Comparison of ENCODE assay signal across 20 cellular contexts in the genomic region with DNA sequence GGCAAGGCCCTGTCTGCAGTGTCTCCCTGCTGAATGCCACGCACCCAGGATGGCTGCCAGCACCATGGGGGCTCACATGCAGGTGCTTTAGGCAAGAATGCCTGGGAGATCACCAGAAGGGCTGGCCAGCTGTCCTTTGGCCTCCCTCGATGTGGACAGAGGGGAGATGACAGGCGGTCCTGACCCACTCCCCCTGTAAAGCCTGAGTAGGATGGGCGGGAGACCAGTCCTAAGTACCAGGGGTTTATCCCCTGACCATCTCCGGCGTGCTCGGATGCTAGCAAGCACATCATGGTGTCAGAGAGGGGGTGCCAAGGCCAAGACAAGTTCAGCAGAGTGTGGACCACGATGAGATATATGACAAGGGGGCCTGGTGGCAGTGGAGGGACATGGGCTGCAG. TPM values are rescaled to one million over a fixed set of nuclear protein-coding genes. Genes with fewer than 3 reads are reported as not detected.
"Had no signal": no experiment of that assay in that cellular context is flagged by ENCODE, and none has a peak within 500 bp of the region (broad histone marks: within the 10 kb centered on the region; RNA-seq: fewer than 3 reads in every experiment).

No MANE protein-coding gene starts in this region.

- H3K36me3 ChIP-seq: heart left ventricle, right lobe of liver, thoracic aorta, transverse colon had no signal

- H3K36me3 Mint-ChIP-seq: stimulated activated naive B cell treated with anti-CD40 and anti-IgM and Interleukin-4, amounts not matched to agents 10 μg/mL and 1 μg/mL and 100 μg/mL, for 72 hours had no signal

- H3K4me3 Mint-ChIP-seq: nephron; stimulated activated naive B cell treated with anti-CD40 and anti-IgM and Interleukin-4, amounts not matched to agents 10 μg/mL and 1 μg/mL and 100 μg/mL, for 72 hours; stimulated activated naive CD8-positive, alpha-beta T cell treated with anti-CD3 and anti-CD28 coated beads, Interleukin-15, amount 100 ng/mL, for 72 hours had no signal

- ATAC-seq: heart left ventricle; left lobe of liver; psoas muscle; right lobe of liver; stimulated activated naive B cell treated with anti-CD40 and anti-IgM and Interleukin-4, amounts not matched to agents 10 μg/mL and 1 μg/mL and 100 μg/mL, for 72 hours; stimulated activated naive CD8-positive, alpha-beta T cell treated with anti-CD3 and anti-CD28 coated beads, Interleukin-15, amount 100 ng/mL, for 72 hours had no signal

- H3K4me1 ChIP-seq: parathyroid adenoma, psoas muscle, right lobe of liver had no signal

- H3K9me3 ChIP-seq: heart left ventricle, psoas muscle, right lobe of liver, thoracic aorta, transverse colon had no signal

- H3K27ac Mint-ChIP-seq: nephron; stimulated activated naive B cell treated with anti-CD40 and anti-IgM and Interleukin-4, amounts not matched to agents 10 μg/mL and 1 μg/mL and 100 μg/mL, for 72 hours; stimulated activated naive CD8-positive, alpha-beta T cell treated with anti-CD3 and anti-CD28 coated beads, Interleukin-15, amount 100 ng/mL, for 72 hours had no signal

- H3K27ac ChIP-seq: coronary artery, heart left ventricle, parathyroid adenoma, psoas muscle, right lobe of liver, thoracic aorta, transverse colon had no signal

- H3K9me3 Mint-ChIP-seq: stimulated activated naive B cell treated with anti-CD40 and anti-IgM and Interleukin-4, amounts not matched to agents 10 μg/mL and 1 μg/mL and 100 μg/mL, for 72 hours; stimulated activated naive CD8-positive, alpha-beta T cell treated with anti-CD3 and anti-CD28 coated beads, Interleukin-15, amount 100 ng/mL, for 72 hours had no signal

- H3K4me3 ChIP-seq: coronary artery, heart left ventricle, psoas muscle, right lobe of liver, thoracic aorta, transverse colon had no signal

- H3K4me1 Mint-ChIP-seq: nephron had no signal

- DNase-seq: effector CD4-positive, alpha-beta T cell; heart left ventricle; hippocampal formation; islet precursor cell; mammary epithelial cell; occipital lobe; psoas muscle; retina; right lobe of liver; stimulated activated CD4-positive, alpha-beta T cell treated with anti-CD3 and anti-CD28 coated beads, Interleukin-2, amount 100 ng/mL, for 24 hours; stimulated activated CD4-positive, alpha-beta T cell treated with anti-CD3 and anti-CD28 coated beads, Interleukin-4, amount 100 ng/mL, for 4 hours; stimulated activated naive B cell treated with anti-CD40 and anti-IgM and Interleukin-4, amounts not matched to agents 10 μg/mL and 1 μg/mL and 100 μg/mL, for 72 hours; stimulated activated naive CD8-positive, alpha-beta T cell treated with anti-CD3 and anti-CD28 coated beads, Interleukin-15, amount 100 ng/mL, for 72 hours; transverse colon had no signal

- H3K9ac ChIP-seq: parathyroid adenoma had no signal

RNA-seq across cellular contexts. Expression of a gene that starts 44.2 kb away (rescaled TPM):
- total RNA-seq: glomerular endothelial cell, left lobe of liver, right lobe of liver had no signal
